24 cellular contexts compared by ENCODE assay signal in the genomic region with DNA sequence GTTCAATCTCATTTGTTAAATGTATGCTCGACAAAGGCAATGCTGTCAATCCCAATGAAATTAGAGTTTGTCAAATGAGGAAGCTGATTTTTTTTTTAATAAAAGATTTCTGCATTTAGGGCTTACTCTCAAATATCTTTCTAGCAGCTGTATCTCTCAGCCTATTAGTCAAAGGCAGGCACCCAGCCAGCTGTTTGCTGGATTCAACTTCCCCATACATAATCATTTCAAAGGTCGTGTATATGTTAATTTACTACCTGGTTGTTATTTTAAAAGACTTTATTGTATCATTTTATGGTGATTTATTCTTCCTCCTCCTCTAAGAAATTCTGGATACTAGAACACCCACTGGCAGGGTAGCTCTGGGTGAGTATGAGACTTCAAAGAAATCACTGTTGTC.
"Had no signal": no experiment of that assay in that cellular context is flagged by ENCODE, and none has a peak within 500 bp of the region (broad histone marks: within the 10 kb centered on the region; RNA-seq: fewer than 3 reads in every experiment).

No MANE protein-coding gene starts in this region.

- H3K27me3 ChIP-seq: hepatocyte, ovary, right atrium auricular region, right lobe of liver, stomach, testis, thyroid gland, upper lobe of right lung had no signal

- DNase-seq: islet precursor cell; left ventricle myocardium inferior; mesendoderm; naive thymus-derived CD4-positive, alpha-beta T cell; ovary; right lobe of liver; stimulated activated CD4-positive, alpha-beta T cell treated with anti-CD3 and anti-CD28 coated beads, Interleukin-12 subunit alpha, Interleukin-12 subunit beta, amount 100 ng/mL, for 4 hours; stimulated activated CD4-positive, alpha-beta T cell treated with anti-CD3 and anti-CD28 coated beads, Interleukin-15, amount 100 ng/mL, for 24 hours; stimulated activated CD4-positive, alpha-beta T cell treated with anti-CD3 and anti-CD28 coated beads, Interleukin-2, amount 100 ng/mL, for 24 hours; stimulated activated CD4-positive, alpha-beta T cell treated with anti-CD3 and anti-CD28 coated beads, Interleukin-4, amount 100 ng/mL, for 1 hour; stimulated activated naive B cell treated with anti-CD40 and anti-IgM and Interleukin-4, amounts not matched to agents 10 μg/mL and 1 μg/mL and 100 μg/mL, for 72 hours; stimulated activated naive CD8-positive, alpha-beta T cell treated with anti-CD3 and anti-CD28 coated beads, Interleukin-15, Interleukin-2, amounts not matched to agents 100 U/mL and 50 U/mL, for 24 hours; stomach; testis; thyroid gland; trophoblast cell; upper lobe of right lung had no signal

- ATAC-seq: naive thymus-derived CD4-positive, alpha-beta T cell; natural killer cell treated with Interleukin-12 subunit alpha and Interleukin-12 subunit beta and Interleukin-15 and Interleukin-18, amount 100 ng/mL, for 72 hours; right lobe of liver; stimulated activated naive B cell treated with anti-CD40 and anti-IgM and Interleukin-4, amounts not matched to agents 10 μg/mL and 1 μg/mL and 100 μg/mL, for 72 hours; stimulated activated naive CD8-positive, alpha-beta T cell treated with anti-CD3 and anti-CD28 coated beads, Interleukin-15, Interleukin-2, amounts not matched to agents 100 U/mL and 50 U/mL, for 24 hours; upper lobe of right lung had no signal

- H3K27ac ChIP-seq: hepatocyte, left ventricle myocardium inferior, ovary, right atrium auricular region, right lobe of liver, stomach, testis, thyroid gland, upper lobe of right lung had no signal

- H3K9me3 ChIP-seq: left ventricle myocardium inferior, ovary, right atrium auricular region, right lobe of liver, stomach, testis, thyroid gland, upper lobe of right lung had no signal

- H3K4me1 Mint-ChIP-seq: stimulated activated naive B cell treated with anti-CD40 and anti-IgM and Interleukin-4, amounts not matched to agents 10 μg/mL and 1 μg/mL and 100 μg/mL, for 72 hours had no signal

- H3K36me3 ChIP-seq: left ventricle myocardium inferior, ovary, right atrium auricular region, right lobe of liver, stomach, thyroid gland, upper lobe of right lung had no signal

- FAIRE-seq: urothelium cell line had no signal

- H3K27me3 Mint-ChIP-seq: progenitor cell of endocrine pancreas had no signal

- H3K4me1 ChIP-seq: right atrium auricular region, right lobe of liver, testis, upper lobe of right lung had no signal

- H3K27ac Mint-ChIP-seq: mesothelial cell of epicardium; naive thymus-derived CD4-positive, alpha-beta T cell; natural killer cell treated with Interleukin-12 subunit alpha and Interleukin-12 subunit beta and Interleukin-15 and Interleukin-18, amount 100 ng/mL, for 72 hours; progenitor cell of endocrine pancreas; stimulated activated naive B cell treated with anti-CD40 and anti-IgM and Interleukin-4, amounts not matched to agents 10 μg/mL and 1 μg/mL and 100 μg/mL, for 72 hours had no signal

- H3K9me3 Mint-ChIP-seq: naive thymus-derived CD4-positive, alpha-beta T cell; natural killer cell treated with Interleukin-12 subunit alpha and Interleukin-12 subunit beta and Interleukin-15 and Interleukin-18, amount 100 ng/mL, for 72 hours; stimulated activated naive B cell treated with anti-CD40 and anti-IgM and Interleukin-4, amounts not matched to agents 10 μg/mL and 1 μg/mL and 100 μg/mL, for 72 hours had no signal

- H3K36me3 Mint-ChIP-seq: mesothelial cell of epicardium; naive thymus-derived CD4-positive, alpha-beta T cell; natural killer cell treated with Interleukin-12 subunit alpha and Interleukin-12 subunit beta and Interleukin-15 and Interleukin-18, amount 100 ng/mL, for 72 hours; stimulated activated naive B cell treated with anti-CD40 and anti-IgM and Interleukin-4, amounts not matched to agents 10 μg/mL and 1 μg/mL and 100 μg/mL, for 72 hours had no signal

- H3K4me3 Mint-ChIP-seq: mesothelial cell of epicardium; naive thymus-derived CD4-positive, alpha-beta T cell; natural killer cell treated with Interleukin-12 subunit alpha and Interleukin-12 subunit beta and Interleukin-15 and Interleukin-18, amount 100 ng/mL, for 72 hours; stimulated activated naive B cell treated with anti-CD40 and anti-IgM and Interleukin-4, amounts not matched to agents 10 μg/mL and 1 μg/mL and 100 μg/mL, for 72 hours had no signal

- H3K4me3 ChIP-seq: hepatocyte, left ventricle myocardium inferior, lung, ovary, right atrium auricular region, right lobe of liver, stomach, testis, thyroid gland, upper lobe of right lung had no signal
